Comparison of ENCODE assay signal across 8 cellular contexts in the genomic region with DNA sequence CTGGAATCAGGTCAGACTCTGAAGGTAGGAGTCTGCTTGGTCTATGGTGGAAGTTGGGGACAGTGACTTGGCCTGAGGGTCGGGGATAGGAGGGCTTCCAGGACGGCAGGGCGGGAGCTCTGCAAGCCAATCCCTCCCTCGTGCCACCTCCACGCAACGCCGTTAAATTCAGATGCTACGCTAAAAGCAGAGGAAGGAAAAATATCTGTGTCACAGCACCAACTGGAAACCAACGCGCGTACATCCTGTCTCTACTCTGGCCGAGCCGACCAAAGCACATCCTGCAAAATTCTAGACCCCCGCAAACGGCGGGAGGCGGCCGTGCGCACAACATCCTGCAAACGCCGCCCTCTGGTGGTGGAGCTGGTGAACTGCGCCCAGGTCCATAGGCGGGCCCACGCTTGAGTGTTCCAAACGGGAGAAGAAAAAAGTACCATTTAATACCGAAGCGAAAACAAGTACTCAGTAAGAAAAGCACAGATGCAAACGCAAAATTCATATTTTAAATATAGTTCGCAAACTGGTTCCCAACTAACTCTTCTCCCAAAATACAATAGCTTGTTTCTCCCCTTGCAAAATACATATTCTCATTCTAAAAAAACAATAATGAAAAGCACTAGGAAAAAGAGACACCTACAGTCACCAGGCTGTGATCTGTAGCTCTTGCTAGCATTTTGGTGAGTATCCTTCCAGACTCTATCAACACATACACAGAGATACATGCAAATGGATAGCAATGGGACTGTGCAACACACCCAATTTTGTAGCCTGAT. TPM values are rescaled to one million over a fixed set of nuclear protein-coding genes. Genes with fewer than 3 reads are reported as not detected.
A peak's percentile ranks its signal among the peaks of the same experiment; 100 is the strongest.
DNase-seq lines count a peak whose midpoint lies in the region; ATAC-seq, FAIRE-seq and TF ChIP-seq lines count a peak whose summit lies in the region.

No MANE protein-coding gene starts in this region.

- no peak overlapping the region for H2BK15ac ChIP-seq in IMR-90 (ENCODE audit: low read depth, low read length)

- no peak overlapping the region for H4K5ac ChIP-seq in IMR-90 (ENCODE audit: low read depth, low read length)

- no peaks in the 10 kb centered on the region for H3K79me1 ChIP-seq in IMR-90 (ENCODE audit: low read depth in 1 of 2, low read length in 2 of 2)

- peak overlapping the region in 1 of 2 experiments; percentile 37; a peak in 1 of 4 replicates for H4K8ac ChIP-seq in IMR-90 (ENCODE audit: low read depth in 2 of 2, low read length in 2 of 2)

- peak overlapping the region; percentile 92 for H2AFZ ChIP-seq in IMR-90 (replicated peaks; ENCODE audit: low read length, poor library complexity)

- H3K56ac ChIP-seq in IMR-90 (ENCODE audit: extremely low read depth, insufficient read depth, low read length), result no peak overlapping the region

- CTCF ChIA-PET in IMR-90 (lab: Yijun Ruan, JAX), result interaction anchor here (0.6 to 3.6 kb wide), 23 partner anchors 8 to 527 kb away, joined by 3 to 39 read pairs (median 3); no protein-coding TSS in a partner anchor

- no peaks in the 10 kb centered on the region for H3K4me1 ChIP-seq in IMR-90 (ENCODE audit: control insufficient read depth, insufficient read depth, low read length)
- H3K4me1 ChIP-seq in pancreas, result no peaks in the 10 kb centered on the region
- peaks cover 0 to 10% (median 7%) of the 10 kb centered on the region in 4 donors for H3K4me1 ChIP-seq in tibial artery

- dilution Hi-C loops in IMR-90 (cut with HindIII; ENCODE audit: low sequenced_read_pairs, unreplicated experiment), result loop anchor here (25.0 kb wide), 1 partner anchor 101 kb away; no protein-coding TSS in a partner anchor

- H3K9me3 ChIP-seq in IMR-90 (ENCODE audit: control insufficient read depth, insufficient read depth, low read length) (no peaks in the 10 kb centered on the region), pancreas (no peaks in the 10 kb centered on the region), tibial artery (no peaks in the 10 kb centered on the region)

- H3K4me3 ChIP-seq in IMR-90 (ENCODE audit: insufficient read depth, low read depth, low read length) (peak overlapping the region; percentile 35), pancreas (peak overlapping the region in 2 of 4 donors; percentile 26 to 33), tibial artery (peak overlapping the region; percentile 15 to 38)

- H2AK9ac ChIP-seq in IMR-90 (replicated peaks; ENCODE audit: low read depth, low read length, poor library complexity), result peak overlapping the region; percentile 14

- H3K18ac ChIP-seq in IMR-90 (ENCODE audit: low read depth, low read length), result no peak overlapping the region

- H3K27ac ChIP-seq in IMR-90 (ENCODE audit: insufficient read depth, low read length), result no peak overlapping the region
- H3K27ac ChIP-seq in pancreas, result no peak overlapping the region
- no peak overlapping the region for H3K27ac ChIP-seq in tibial artery

- no peaks in the 10 kb centered on the region for H4K20me1 ChIP-seq in IMR-90 (ENCODE audit: insufficient read depth, low read length)

- in situ Hi-C loops in IMR-90 (cut with MboI; ENCODE audit: low sequenced_read_pairs), result no loop called here

- H4K91ac ChIP-seq in IMR-90 (ENCODE audit: insufficient read depth, low read depth, low read length), result no peak overlapping the region

- H2AK5ac ChIP-seq in IMR-90 (ENCODE audit: low read depth, low read length), result no peak overlapping the region

- no peak overlapping the region for H3K4ac ChIP-seq in IMR-90 (ENCODE audit: low read depth, low read length)

- no peak for TF ChIP-seq POLR2A in IMR-90 (IDR thresholded peaks at IDR 0.05; ENCODE audit: low read depth, low read length)

- peak; percentile 97 for TF ChIP-seq RAD21 in IMR-90 (IDR thresholded peaks at IDR 0.05; ENCODE audit: low read length)

- peak overlapping the region; percentile 94 for H3K4me2 ChIP-seq in IMR-90 (ENCODE audit: low read depth, low read length)

- H3K14ac ChIP-seq in IMR-90 (replicated peaks; ENCODE audit: low read depth, low read length), result no peak overlapping the region; the same call in 1 of the 2 replicates

- no peaks in the 10 kb centered on the region for H3K36me3 ChIP-seq in IMR-90 (ENCODE audit: control insufficient read depth, insufficient read depth, low read length)
- H3K36me3 ChIP-seq in pancreas, result no peaks in the 10 kb centered on the region
- H3K36me3 ChIP-seq in tibial artery, result no peaks in the 10 kb centered on the region

- ATAC-seq in GM21447 (IDR thresholded peaks at IDR 0.05; ENCODE audit: unreplicated experiment) (peak; percentile 87), IMR-90 (ENCODE audit: low read depth) (peak; percentile 94), pancreas (peak; percentile 82 to 99 (median 92))

- 0% methylated on average over 11 of the region's 29 CpGs; no CpG with 5 or more reads in 1 of the 2 experiments for WGBS in IMR-90 (ENCODE audit: extremely low coverage in 2 of 2, insufficient read length in 1 of 2), 2 experiments
- 2 to 3% methylated on average over 29 of the region's 29 CpGs for WGBS in pancreas, 2 donors

- POLR2A ChIA-PET in IMR-90 (lab: Charles Lee; ENCODE audit: unreplicated experiment), result no interaction called here

- FAIRE-seq in pancreas (lab: Jason Lieb, UNC), result no peak

- intact Hi-C loops in IMR-90 (cut with micrococcal nuclease), result loop anchor here (1.0 to 5.0 kb wide), 6 partner anchors 46 to 343 kb away; partner anchors contain the start of gene HSPA12A
- intact Hi-C loops in pancreas (cut with DNase I), result loop anchor here in 1 of 3 donors (5.0 kb wide), 1 partner anchor 106 kb away; no protein-coding TSS in a partner anchor
- intact Hi-C loops in tibial artery (cut with DNase I; ENCODE audit: low total_unique reads), result loop anchor here (2.0 kb wide), 1 partner anchor 105 kb away; no protein-coding TSS in a partner anchor

- no peak overlapping the region for H3K9ac ChIP-seq in IMR-90 (ENCODE audit: low read depth, low read length)

- BruUV-seq in IMR-90 (replicated peaks; lab: Mats Ljungman, UMichigan), result no TSS peak

- TF ChIP-seq CTCF in IMR-90 (conservative IDR thresholded peaks at IDR 0.05; ENCODE audit: low read depth, low read length) (peak; percentile 97), pancreas (IDR thresholded peaks at IDR 0.05) (peak; percentile 97 to 99 (median 98)), tibial artery (IDR thresholded peaks at IDR 0.05) (peak; percentile 97 to 99)

- no peaks in the 10 kb centered on the region for H3K9me1 ChIP-seq in IMR-90 (ENCODE audit: insufficient read depth, low read length)

- H3K23ac ChIP-seq in IMR-90 (ENCODE audit: low read depth, low read length), result no peak overlapping the region; the same call in 1 of the 2 replicates

- H2BK20ac ChIP-seq in IMR-90 (ENCODE audit: low read depth, low read length), result no peak overlapping the region

- peak; percentile 82 for DNase-seq in D341Med (ENCODE audit: low spot score)
- peak; percentile 69 for DNase-seq in IMR-90
- peak; percentile 62 for DNase-seq in SK-N-DZ (ENCODE audit: low spot score)
- DNase-seq in activated naive CD4-positive, alpha-beta T cell treated with Interleukin-2 at 50 U/mL for 16 hours, result peak; percentile 72
- peak; percentile 77 for DNase-seq in glomerular visceral epithelial cell (ENCODE audit: extremely low spot score)
- peak; percentile 50 to 92 (median 74) for DNase-seq in pancreas
- DNase-seq in tibial artery, result peak; percentile 74 to 81

- H2BK5ac ChIP-seq in IMR-90 (ENCODE audit: low read depth, low read length, poor library complexity, severe bottlenecking), result no peak overlapping the region

- no peak overlapping the region for H2BK120ac ChIP-seq in IMR-90 (ENCODE audit: low read depth, low read length)

- peaks cover 3% of the 10 kb centered on the region; the same call in 1 of the 2 replicates for H3K27me3 ChIP-seq in IMR-90 (ENCODE audit: control insufficient read depth, insufficient read depth, low read length)
- no peaks in the 10 kb centered on the region for H3K27me3 ChIP-seq in pancreas
- H3K27me3 ChIP-seq in tibial artery, result peaks cover 0 to 9% of the 10 kb centered on the region in 2 donors

TF ChIP-seq in IMR-90, 13 proteins besides CTCF, POLR2A, EP300 and RAD21:
- TF ChIP-seq USF2 (IDR thresholded peaks at IDR 0.05; ENCODE audit: low read depth, low read length) (no peak), MXI1 (IDR thresholded peaks at IDR 0.05; ENCODE audit: borderline replicate concordance, low read depth, low read length) (no peak), SMC3 (IDR thresholded peaks at IDR 0.05; ENCODE audit: low read depth, low read length) (peak; percentile 98), MAZ (IDR thresholded peaks at IDR 0.05; ENCODE audit: borderline replicate concordance, low read depth, low read length) (peak; percentile 64; the same call in 1 of the 2 replicates)

RNA-seq across cellular contexts. Expression of gene HSPA12A, which starts 45.7 kb away (rescaled TPM):
- total RNA-seq in IMR-90 (2012; rRNA removed) (16.1 and 18.6 TPM in 2 replicates), pancreas (1 to 10 TPM; 3.1 to 8.2 (median 4.5) TPM)
- polyA plus RNA-seq in IMR-90 (2012; rRNA removed) (14.6 and 16.7 TPM in 2 replicates), pancreas (1 to 10 TPM; 2.7 to 3.6 TPM)
- 6.6 and 6.9 TPM in 2 replicates for polyA plus RNA-seq in IMR-90 (2012; cell fraction: cytosol; rRNA removed)
- polyA plus RNA-seq in IMR-90 (2012; cell fraction: nucleus; rRNA removed; ENCODE audit: low replicate concordance), result 34.4 and 57.2 TPM in 2 replicates
- polyA plus RNA-seq in SK-N-DZ (2014; cell fraction: cytosol; rRNA removed), result 11.8 and 12.6 TPM in 2 replicates
- polyA plus RNA-seq in SK-N-DZ (2014; cell fraction: nucleus; rRNA removed), result 16.6 and 25.9 TPM in 2 replicates
